ENCODE assay signal across 26 cellular contexts in genomic region chr1:5235355-5235899, GRCh38.
"Had no signal": no experiment of that assay in that cellular context is flagged by ENCODE, and none has a peak within 500 bp of the region (broad histone marks: within the 10 kb centered on the region; RNA-seq: fewer than 3 reads in every experiment).

No MANE protein-coding gene starts in this region.

- DNase-seq: MV-4-11, NCI-H1048, NCI-H1105 treated with DMSO at 0.1 percent for 48 hours, NCI-H1417 treated with DMSO at 0.1 percent for 48 hours, NCI-H146, NCI-H1694 treated with DMSO at 0.1 percent for 48 hours, NCI-H1930, NCI-H2081, NCI-H2107, NCI-H2227 treated with DMSO at 0.1 percent for 48 hours, NCI-H446, NCI-H510A, NCI-H524 treated with DMSO at 0.1 percent for 48 hours, NCI-H69, NCI-H774, OCI-M1, PC-9, Peyer's patch, SHP77 treated with DMSO at 0.1 percent for 48 hours, SJCRH30, SW 1271, T-cell had no signal

- H3K9ac ChIP-seq: KMS-11 had no signal

- H3K4me1 ChIP-seq: Peyer's patch had no signal

- H3K4me2 ChIP-seq: KMS-11, PC-9 had no signal

- H3K27ac ChIP-seq: HL-60, KMS-11, PC-9, Peyer's patch, SJCRH30 had no signal

- H2AFZ ChIP-seq: PC-9 had no signal

- H3K36me3 ChIP-seq: Peyer's patch, SJCRH30 had no signal

- H3K9me3 ChIP-seq: Peyer's patch, SJCRH30 had no signal

- H3K4me3 ChIP-seq: K562, PC-9, Peyer's patch, SJCRH30 had no signal

- ATAC-seq: K562, Right ventricle myocardium inferior, T-cell had no signal
